19 cellular contexts compared by ENCODE assay signal in the genomic region with DNA sequence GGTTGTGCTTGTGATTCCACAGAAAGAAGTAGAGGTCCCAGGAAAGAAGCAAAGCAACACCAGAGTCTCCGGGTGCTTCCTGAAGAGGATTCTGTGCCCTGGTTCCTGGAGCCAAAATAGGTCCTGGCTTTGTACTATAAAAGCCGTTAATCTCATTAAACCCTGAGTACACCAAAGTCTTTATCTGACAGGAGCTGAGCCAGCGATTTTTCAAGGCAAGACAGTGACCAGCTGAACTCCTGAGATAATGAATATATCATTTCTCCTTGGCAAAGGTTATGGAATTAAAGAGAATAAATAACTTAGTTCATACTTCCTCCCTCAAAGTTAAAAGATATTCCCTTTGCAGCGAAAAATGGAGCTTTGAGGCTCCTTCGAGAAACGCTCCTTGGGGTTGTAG. TPM values are rescaled to one million over a fixed set of nuclear protein-coding genes. Genes with fewer than 3 reads are reported as not detected.
DNase-seq lines count a peak whose midpoint lies in the region; ATAC-seq and TF ChIP-seq lines count a peak whose summit lies in the region.
"Had no signal": no experiment of that assay in that cellular context is flagged by ENCODE, and none has a peak within 500 bp of the region (broad histone marks: within the 10 kb centered on the region; RNA-seq: fewer than 3 reads in every experiment).

No MANE protein-coding gene starts in this region.

- no peak for DNase-seq in activated T-cell treated with anti-CD3 and anti-CD28 coated beads, Interleukin-2, amount 50 U/mL, for 24 hours
- DNase-seq in activated T-cell treated with anti-CD3 and anti-CD28 coated beads, Interleukin-2, amount 50 U/mL, for 1 hour: no peak
- DNase-seq in OCI-LY7 (ENCODE audit: low spot score): no peak
- peak; percentile 86 to 93 for DNase-seq in erythroblast (lab: John Stamatoyannopoulos, UW)
- DNase-seq in pons (ENCODE audit: low spot score): no peak
- no peak for DNase-seq in Right ventricle myocardium superior
- no peak for DNase-seq in type B pancreatic cell (ENCODE audit: extremely low spot score, unreplicated experiment)
- DNase-seq: 8988T, C1 segment of cervical spinal cord, COR-L47, EL, HFFc6, NCI-H1930, NCI-H2171, NCI-H446, NCI-H748 treated with DMSO at 0.1 percent for 48 hours had no signal

- H3K9me2 ChIP-seq in OCI-LY7 (ENCODE audit: insufficient read depth, low read length): no peaks in the 10 kb centered on the region

- no peaks in the 10 kb centered on the region for H3K27me3 Mint-ChIP-seq in activated T-cell treated with anti-CD3 and anti-CD28 coated beads, Interleukin-2, amount 50 U/mL, for 24 hours
- H3K27me3 Mint-ChIP-seq in type B pancreatic cell: no peaks in the 10 kb centered on the region
- H3K27me3 Mint-ChIP-seq: IgD-negative memory B cell had no signal

- ATAC-seq in GM18868 (IDR thresholded peaks at IDR 0.05; ENCODE audit: unreplicated experiment): no peak
- ATAC-seq in Right ventricle myocardium superior (ENCODE audit: poor library complexity): no peak

- no peaks in the 10 kb centered on the region for H3K9me3 Mint-ChIP-seq in activated T-cell treated with anti-CD3 and anti-CD28 coated beads, Interleukin-2, amount 50 U/mL, for 24 hours
- no peaks in the 10 kb centered on the region for H3K9me3 Mint-ChIP-seq in type B pancreatic cell
- H3K9me3 Mint-ChIP-seq: IgD-negative memory B cell had no signal

- no peak overlapping the region for H3K4me3 Mint-ChIP-seq in activated T-cell treated with anti-CD3 and anti-CD28 coated beads, Interleukin-2, amount 50 U/mL, for 24 hours
- no peak overlapping the region for H3K4me3 Mint-ChIP-seq in type B pancreatic cell
- H3K4me3 Mint-ChIP-seq: HFFc6 had no signal

- TF ChIP-seq POLR2A in erythroblast (IDR thresholded peaks at IDR 0.05; ENCODE audit: low read length): no peak

- peak overlapping the region; percentile 55 for H3K27ac Mint-ChIP-seq in activated T-cell treated with anti-CD3 and anti-CD28 coated beads, Interleukin-2, amount 50 U/mL, for 24 hours
- no peak overlapping the region for H3K27ac Mint-ChIP-seq in type B pancreatic cell
- H3K27ac Mint-ChIP-seq: HFFc6 had no signal

- peaks cover 10% of the 10 kb centered on the region for H3K4me1 ChIP-seq in OCI-LY7 (ENCODE audit: insufficient read depth, low read length, poor library complexity, severe bottlenecking)

- no peak overlapping the region for H3K4me2 ChIP-seq in OCI-LY7 (ENCODE audit: low read length)

- H3K36me3 ChIP-seq in OCI-LY7 (ENCODE audit: insufficient read depth, low read length): peaks cover 90% of the 10 kb centered on the region

- POLR2A ChIA-PET in OCI-LY7 (lab: Charles Lee): no interaction called here

- TSS peak; percentile 6 for BruUV-seq in OCI-LY7 (replicated peaks; lab: Mats Ljungman, UMichigan)

- H4K20me1 ChIP-seq in OCI-LY7 (ENCODE audit: insufficient read depth, low read length): no peaks in the 10 kb centered on the region

- peaks cover 23% of the 10 kb centered on the region for H3K79me2 ChIP-seq in OCI-LY7 (ENCODE audit: insufficient read depth, low read depth, low read length)

- H2AFZ ChIP-seq in OCI-LY7 (ENCODE audit: low read length): no peak overlapping the region

- CTCF ChIA-PET in OCI-LY7 (lab: Charles Lee; ENCODE audit: unreplicated experiment): interaction anchor here (0.8 to 1.2 kb wide), 2 partner anchors 18 to 37 kb away, joined by 3 read pairs; no protein-coding TSS in a partner anchor

- intact Hi-C loops in OCI-LY7 (cut with micrococcal nuclease; ENCODE audit: unreplicated experiment) (no loop called here), Right ventricle myocardium superior (cut with DNase I) (no loop called here)

- H3K4me1 Mint-ChIP-seq in activated T-cell treated with anti-CD3 and anti-CD28 coated beads, Interleukin-2, amount 50 U/mL, for 24 hours (ENCODE audit: low read depth): peaks cover 32% of the 10 kb centered on the region
- peaks cover 13% of the 10 kb centered on the region for H3K4me1 Mint-ChIP-seq in type B pancreatic cell (ENCODE audit: unreplicated experiment)

- H3K27ac ChIP-seq in OCI-LY7 (ENCODE audit: low read depth, low read length, poor library complexity, severe bottlenecking): no peak overlapping the region
- H3K27ac ChIP-seq: SK-N-MC had no signal

- TF ChIP-seq CTCF in OCI-LY7 (conservative IDR thresholded peaks at IDR 0.05; ENCODE audit: low read length): no peak
- TF ChIP-seq CTCF in type B pancreatic cell (conservative IDR thresholded peaks at IDR 0.05): no peak

- no peak overlapping the region for H3K4me3 ChIP-seq in OCI-LY7 (ENCODE audit: low read depth, low read length, poor library complexity, severe bottlenecking)
- H3K4me3 ChIP-seq: SK-N-MC had no signal

- 0 out of 2 replicates have a peak, but pooled peaks cover 8% of the 10 kb centered on the region for H3K9me3 ChIP-seq in OCI-LY7 (ENCODE audit: low read length)

- peaks cover 92% of the 10 kb centered on the region for H3K36me3 Mint-ChIP-seq in activated T-cell treated with anti-CD3 and anti-CD28 coated beads, Interleukin-2, amount 50 U/mL, for 24 hours (ENCODE audit: low read depth)
- H3K36me3 Mint-ChIP-seq in type B pancreatic cell: peaks cover 33% of the 10 kb centered on the region
- H3K36me3 Mint-ChIP-seq: IgD-negative memory B cell had no signal

RNA-seq across cellular contexts. Expression of a gene that starts 5.2 kb away (rescaled TPM):
- 25.8 and 31.1 TPM in 2 replicates for total RNA-seq in OCI-LY7 (2014; rRNA removed; shearing (Covaris generic))
- total RNA-seq in OCI-LY7 (2022): 48.8 and 51.5 TPM in 2 replicates
- 17.7 TPM for total RNA-seq in Right ventricle myocardium superior
- total RNA-seq in type B pancreatic cell (ENCODE audit: low replicate concordance): 35.3 and 54.5 TPM in 2 replicates

RNA-seq across cellular contexts. Expression of a gene that starts 5.7 kb away (rescaled TPM):
- total RNA-seq in OCI-LY7 (2014; rRNA removed; shearing (Covaris generic)): 21.7 and 28.1 TPM in 2 replicates
- total RNA-seq in OCI-LY7 (2022) (58.2 and 63.8 TPM in 2 replicates), Right ventricle myocardium superior (14.2 TPM), type B pancreatic cell (ENCODE audit: low replicate concordance) (34.9 and 35.0 TPM in 2 replicates)

RNA-seq across cellular contexts. Expression of a gene that starts 25.0 kb away (rescaled TPM):
- 0.64 and 1.4 TPM in 2 replicates for total RNA-seq in OCI-LY7 (2014; rRNA removed; shearing (Covaris generic))
- 1.8 and 2.5 TPM in 2 replicates for total RNA-seq in OCI-LY7 (2022)
- total RNA-seq in Right ventricle myocardium superior: 3.7 TPM
- 14.8 and 19.9 TPM in 2 replicates for total RNA-seq in type B pancreatic cell (ENCODE audit: low replicate concordance)

RNA-seq across cellular contexts. Expression of a gene that starts 34.4 kb away (rescaled TPM):
- 75.3 and 77.8 TPM in 2 replicates for total RNA-seq in OCI-LY7 (2014; rRNA removed; shearing (Covaris generic))
- total RNA-seq in OCI-LY7 (2022): 166 and 169 TPM in 2 replicates
- 12.9 TPM for total RNA-seq in Right ventricle myocardium superior
- total RNA-seq in type B pancreatic cell (ENCODE audit: low replicate concordance): 66.9 and 72.6 TPM in 2 replicates

RNA-seq across cellular contexts. Expression of a gene that starts 34.5 kb away (rescaled TPM):
- 194 and 218 TPM in 2 replicates for total RNA-seq in OCI-LY7 (2014; rRNA removed; shearing (Covaris generic))
- total RNA-seq in OCI-LY7 (2022) (211 and 225 TPM in 2 replicates), Right ventricle myocardium superior (111 TPM), type B pancreatic cell (ENCODE audit: low replicate concordance) (234 and 279 TPM in 2 replicates)

Comparison
In these comparisons a context has a peak if more than half of its experiments do, and no peak if none do; other contexts are left out.
1. DNase-seq: peak in erythroblast (2 of 2); none in activated T-cell treated with anti-CD3 and anti-CD28 coated beads, Interleukin-2, amount 50 U/mL, for 24 hours (single experiment), activated T-cell treated with anti-CD3 and anti-CD28 coated beads, Interleukin-2, amount 50 U/mL, for 1 hour (single experiment), OCI-LY7 (single experiment), pons (single experiment), Right ventricle myocardium superior (single experiment) and type B pancreatic cell (single experiment).